In the genomic region with DNA sequence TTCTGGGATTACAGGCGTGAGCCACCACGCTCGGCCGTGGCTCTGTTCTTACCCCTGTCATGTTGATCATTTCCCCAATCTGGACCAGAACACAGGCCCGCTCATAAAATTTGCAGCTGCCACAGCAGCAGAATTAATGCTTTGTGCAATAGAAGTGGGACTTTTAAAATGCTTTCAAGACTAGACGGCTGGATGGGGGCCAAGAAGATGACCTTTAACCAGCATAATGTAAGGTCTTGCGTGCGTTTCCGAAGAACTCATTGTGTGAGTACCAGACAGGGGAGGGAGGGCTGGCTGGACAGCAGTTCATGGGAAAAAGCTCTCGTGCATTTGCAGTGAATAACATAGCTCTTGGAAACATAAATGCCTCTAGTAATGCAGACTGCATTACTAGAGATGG, we compare ENCODE assay signal across 18 cellular contexts. TPM values are rescaled to one million over a fixed set of nuclear protein-coding genes. Genes with fewer than 3 reads are reported as not detected.
A peak's percentile ranks its signal among the peaks of the same experiment; 100 is the strongest.
DNase-seq lines count a peak whose midpoint lies in the region; ATAC-seq, FAIRE-seq and TF ChIP-seq lines count a peak whose summit lies in the region.
"Had no signal": no experiment of that assay in that cellular context is flagged by ENCODE, and none has a peak within 500 bp of the region (broad histone marks: within the 10 kb centered on the region; RNA-seq: fewer than 3 reads in every experiment).

No MANE protein-coding gene starts in this region.

- H3K27ac ChIP-seq in A549 (peak overlapping the region; percentile 50 to 70; a peak in 5 of 6 replicates), lower lobe of right lung (no peak overlapping the region)
- H3K27ac ChIP-seq: neutrophil, SJSA1 had no signal

- H3K4me1 ChIP-seq in A549: peaks cover 20% of the 10 kb centered on the region
- H3K4me1 ChIP-seq in lower lobe of right lung: peaks cover 14% of the 10 kb centered on the region

- DNase-seq in A549 (ENCODE audit: low read depth in 1 of 2, low spot score in 1 of 2): peak in 1 of 2 experiments; percentile 77
- peak; percentile 68 for DNase-seq in LHCN-M2 (ENCODE audit: low read depth)
- DNase-seq in chondrocyte (ENCODE audit: low spot score): no peak
- peak; percentile 7 for DNase-seq in lower lobe of right lung
- no peak for DNase-seq in NCI-H1436 treated with DMSO at 0.1 percent for 48 hours (lab: John Stamatoyannopoulos, UW)
- no peak for DNase-seq in activated CD8-positive, alpha-beta T cell treated with anti-CD3 and anti-CD28 coated beads, Interleukin-2, amount 10 ng/mL, durations not matched to agents 7 days and 5 days
- DNase-seq: activated CD4-positive, alpha-beta memory T cell treated with anti-CD3 and anti-CD28 coated beads for 36 hours; DMS153; HCEC 1CT; left colon; NCI-H2029 treated with DMSO at 0.1 percent for 48 hours; stimulated activated CD4-positive, alpha-beta T cell treated with anti-CD3 and anti-CD28 coated beads, Interleukin-12 subunit alpha, Interleukin-12 subunit beta, amount 100 ng/mL, for 4 hours had no signal

- intact Hi-C loops in lower lobe of right lung (cut with DNase I): loop anchor here (5.0 kb wide), 1 partner anchor 78 kb away; the partner anchor contains the start of gene NR6A1

- peak; percentile 81 for FAIRE-seq in A549 (lab: Jason Lieb, UNC)
- FAIRE-seq: TTC549 had no signal

- peak in 1 of 2 experiments; percentile 15; a peak in 1 of 5 replicates for TF ChIP-seq EP300 in A549 (IDR thresholded peaks at IDR 0.05)

- no peaks in the 10 kb centered on the region for H3K9me3 ChIP-seq in A549
- H3K9me3 ChIP-seq in lower lobe of right lung: no peaks in the 10 kb centered on the region
- H3K9me3 ChIP-seq: neutrophil, SJSA1 had no signal

- H3K4me3 ChIP-seq in A549 (no peak overlapping the region), lower lobe of right lung (no peak overlapping the region)
- H3K4me3 ChIP-seq: SJSA1 had no signal

- ATAC-seq in A549 (no peak), lower lobe of right lung (no peak), GM21723 (IDR thresholded peaks at IDR 0.05; ENCODE audit: unreplicated experiment) (no peak), SK-N-SH treated with all-trans-retinoic acid at 6 μM for 48 hours (no peak)
- no peak for ATAC-seq in activated CD8-positive, alpha-beta T cell treated with anti-CD3 and anti-CD28 coated beads, Interleukin-2, amount 10 ng/mL, durations not matched to agents 7 days and 5 days
- ATAC-seq: left colon had no signal

- TF ChIP-seq RAD21 in A549 (conservative IDR thresholded peaks at IDR 0.05 in 1 of 2, IDR thresholded peaks at IDR 0.05 in 1 of 2): no peak

- peak overlapping the region; percentile 91 for H3K27ac Mint-ChIP-seq in chondrocyte (ENCODE audit: unreplicated experiment)
- no peak overlapping the region for H3K27ac Mint-ChIP-seq in activated CD8-positive, alpha-beta T cell treated with anti-CD3 and anti-CD28 coated beads, Interleukin-2, amount 10 ng/mL, durations not matched to agents 7 days and 5 days
- H3K27ac Mint-ChIP-seq: activated CD4-positive, alpha-beta memory T cell treated with anti-CD3 and anti-CD28 coated beads for 36 hours; activated T-helper 1 cell treated with anti-CD3 and anti-CD28 coated beads, Interleukin-12 subunit alpha, Interleukin-12 subunit beta, Interleukin-2, Interleukin-4 antibody, amounts not matched to agents 30 ng/mL and 10 ng/mL and 1 ng/mL, durations not matched to agents 14 hours and 24 hours and 36 hours had no signal

- WGBS in A549 (ENCODE audit: missing lambda C conversion rate): 47% methylated on average over 10 of the region's 10 CpGs

- H3K4me2 ChIP-seq in A549: peak overlapping the region; percentile 53

- H3K36me3 Mint-ChIP-seq in chondrocyte (ENCODE audit: low read depth): no peaks in the 10 kb centered on the region
- H3K36me3 Mint-ChIP-seq in activated CD8-positive, alpha-beta T cell treated with anti-CD3 and anti-CD28 coated beads, Interleukin-2, amount 10 ng/mL, durations not matched to agents 7 days and 5 days (ENCODE audit: low read depth): no peaks in the 10 kb centered on the region
- H3K36me3 Mint-ChIP-seq: activated CD4-positive, alpha-beta memory T cell treated with anti-CD3 and anti-CD28 coated beads for 36 hours had no signal

- no peak for TF ChIP-seq POLR2A in A549 (IDR thresholded peaks at IDR 0.05; ENCODE audit: low read length)

- H3K4me1 Mint-ChIP-seq in chondrocyte (ENCODE audit: low read depth): peaks cover 45% of the 10 kb centered on the region
- peaks cover 7% of the 10 kb centered on the region for H3K4me1 Mint-ChIP-seq in activated CD8-positive, alpha-beta T cell treated with anti-CD3 and anti-CD28 coated beads, Interleukin-2, amount 10 ng/mL, durations not matched to agents 7 days and 5 days (ENCODE audit: low read depth)

- no peaks in the 10 kb centered on the region for H3K9me3 Mint-ChIP-seq in chondrocyte (ENCODE audit: low read depth)
- H3K9me3 Mint-ChIP-seq in activated CD8-positive, alpha-beta T cell treated with anti-CD3 and anti-CD28 coated beads, Interleukin-2, amount 10 ng/mL, durations not matched to agents 7 days and 5 days (ENCODE audit: insufficient read depth): no peaks in the 10 kb centered on the region
- H3K9me3 Mint-ChIP-seq: activated CD4-positive, alpha-beta memory T cell treated with anti-CD3 and anti-CD28 coated beads for 36 hours; activated T-helper 1 cell treated with anti-CD3 and anti-CD28 coated beads, Interleukin-12 subunit alpha, Interleukin-12 subunit beta, Interleukin-2, Interleukin-4 antibody, amounts not matched to agents 30 ng/mL and 10 ng/mL and 1 ng/mL, durations not matched to agents 14 hours and 24 hours and 36 hours had no signal

- H3K27me3 ChIP-seq in lower lobe of right lung (ENCODE audit: low read depth): no peaks in the 10 kb centered on the region
- H3K27me3 ChIP-seq: SJSA1 had no signal

- H3K27me3 Mint-ChIP-seq in chondrocyte (ENCODE audit: low read depth): no peaks in the 10 kb centered on the region
- H3K27me3 Mint-ChIP-seq in activated CD8-positive, alpha-beta T cell treated with anti-CD3 and anti-CD28 coated beads, Interleukin-2, amount 10 ng/mL, durations not matched to agents 7 days and 5 days (ENCODE audit: low read depth): peaks cover 6% of the 10 kb centered on the region

- CTCF ChIA-PET in A549 (lab: Yijun Ruan, JAX): interaction anchor here (5.5 to 43.0 kb wide), 4 partner anchors 14 to 63 kb away, joined by 84 to 2512 read pairs (median 292); partner anchors contain the start of genes ARPC5L, NR6A1, OLFML2A and RPL35
- CTCF ChIA-PET in activated CD8-positive, alpha-beta T cell treated with anti-CD3 and anti-CD28 coated beads, Interleukin-2, amount 10 ng/mL, durations not matched to agents 7 days and 5 days (lab: Charles Lee): interaction anchor here (1.0 to 10.0 kb wide), 2 partner anchors 63 to 76 kb away, joined by 4 to 316 read pairs; partner anchors contain the start of genes NR6A1 and OLFML2A

- H3K4me3 Mint-ChIP-seq in chondrocyte (ENCODE audit: unreplicated experiment): no peak overlapping the region
- H3K4me3 Mint-ChIP-seq in activated CD8-positive, alpha-beta T cell treated with anti-CD3 and anti-CD28 coated beads, Interleukin-2, amount 10 ng/mL, durations not matched to agents 7 days and 5 days: no peak overlapping the region
- H3K4me3 Mint-ChIP-seq: activated CD4-positive, alpha-beta memory T cell treated with anti-CD3 and anti-CD28 coated beads for 36 hours; activated T-helper 1 cell treated with anti-CD3 and anti-CD28 coated beads, Interleukin-12 subunit alpha, Interleukin-12 subunit beta, Interleukin-2, Interleukin-4 antibody, amounts not matched to agents 30 ng/mL and 10 ng/mL and 1 ng/mL, durations not matched to agents 14 hours and 24 hours and 36 hours had no signal

- H3K36me3 ChIP-seq in lower lobe of right lung: no peaks in the 10 kb centered on the region
- H3K36me3 ChIP-seq: neutrophil, SJSA1 had no signal

- POLR2A ChIA-PET in A549 (lab: Yijun Ruan, JAX): interaction anchor here (0.8 to 0.9 kb wide), 2 partner anchors 11 to 18 kb away, joined by 3 read pairs; no protein-coding TSS in a partner anchor
- POLR2A ChIA-PET in activated CD8-positive, alpha-beta T cell treated with anti-CD3 and anti-CD28 coated beads, Interleukin-2, amount 10 ng/mL, durations not matched to agents 7 days and 5 days (lab: Charles Lee): interaction anchor here (0.8 kb wide), 1 partner anchor 74 kb away, joined by 3 read pairs; no protein-coding TSS in a partner anchor

- no peak for TF ChIP-seq CTCF in A549 (IDR thresholded peaks at IDR 0.05)
- TF ChIP-seq CTCF in chondrocyte (IDR thresholded peaks at IDR 0.05): no peak
- TF ChIP-seq CTCF in lower lobe of right lung (IDR thresholded peaks at IDR 0.05): no peak

RNA-seq across cellular contexts. Expression of gene WDR38, which starts 3.5 kb away (rescaled TPM):
- polyA plus RNA-seq in A549 (2011; rRNA removed) (not detected in 2 replicates), A549 (2017; fragmentation: RNase III; extraction: RNeasy Plus Mini Kit Qiagen cat#74134 plus additional on column Dnase treatment) (0.12 TPM in 1 of 3 replicates, not detected in the others)
- 0.04 and 0.05 TPM in 2 replicates for polyA plus RNA-seq in A549 (2012; cell fraction: cytosol; rRNA removed)
- polyA plus RNA-seq in A549 (2012; cell fraction: nucleus; rRNA removed): 0.07 TPM in 1 of 2 replicates, not detected in the other
- polyA minus RNA-seq in A549 (2011; rRNA and poly(A)+ RNA removed): not detected in 2 replicates
- total RNA-seq in LHCN-M2 (2014; rRNA removed) (not detected in 2 replicates), chondrocyte (not detected in 3 replicates), lower lobe of right lung (6.6 TPM)
- polyA plus RNA-seq in LHCN-M2 (2012): not detected
- not detected for total RNA-seq in activated CD8-positive, alpha-beta T cell treated with anti-CD3 and anti-CD28 coated beads, Interleukin-2, amount 10 ng/mL, durations not matched to agents 7 days and 5 days
- total RNA-seq: activated CD4-positive, alpha-beta memory T cell treated with anti-CD3 and anti-CD28 coated beads for 36 hours; activated T-helper 1 cell treated with anti-CD3 and anti-CD28 coated beads, Interleukin-12 subunit alpha, Interleukin-12 subunit beta, Interleukin-2, Interleukin-4 antibody, amounts not matched to agents 30 ng/mL and 10 ng/mL and 1 ng/mL, durations not matched to agents 14 hours and 24 hours and 36 hours; left colon; SJSA1 had no signal

RNA-seq across cellular contexts. Expression of gene RPL35, which starts 12.0 kb away (rescaled TPM):
- polyA plus RNA-seq in A549 (2011; rRNA removed) (3,076 and 3,452 TPM in 2 replicates), A549 (2017; fragmentation: RNase III; extraction: RNeasy Plus Mini Kit Qiagen cat#74134 plus additional on column Dnase treatment) (2,179 to 2,449 TPM (median 2,307 TPM) in 3 replicates)
- 3,719 and 4,748 TPM in 2 replicates for polyA plus RNA-seq in A549 (2012; cell fraction: cytosol; rRNA removed)
- 1,546 and 2,457 TPM in 2 replicates for polyA plus RNA-seq in A549 (2012; cell fraction: nucleus; rRNA removed)
- 258 and 279 TPM in 2 replicates for polyA minus RNA-seq in A549 (2011; rRNA and poly(A)+ RNA removed)
- total RNA-seq in LHCN-M2 (2014; rRNA removed) (2,204 and 2,858 TPM in 2 replicates), chondrocyte (706 to 837 TPM (median 731 TPM) in 3 replicates), lower lobe of right lung (812 TPM)
- polyA plus RNA-seq in LHCN-M2 (2012): 3,257 TPM
- 1,000 to 10,000 TPM; 1,341 to 1,437 TPM for total RNA-seq in activated CD8-positive, alpha-beta T cell treated with anti-CD3 and anti-CD28 coated beads, Interleukin-2, amount 10 ng/mL, durations not matched to agents 7 days and 5 days

RNA-seq across cellular contexts. Expression of gene ARPC5L, which starts 12.1 kb away (rescaled TPM):
- polyA plus RNA-seq in A549 (2011; rRNA removed) (44.9 and 62.8 TPM in 2 replicates), A549 (2017; fragmentation: RNase III; extraction: RNeasy Plus Mini Kit Qiagen cat#74134 plus additional on column Dnase treatment) (59.4 to 65.6 TPM (median 59.9 TPM) in 3 replicates)
- 56.5 and 64.9 TPM in 2 replicates for polyA plus RNA-seq in A549 (2012; cell fraction: cytosol; rRNA removed)
- polyA plus RNA-seq in A549 (2012; cell fraction: nucleus; rRNA removed): 35.2 and 46.8 TPM in 2 replicates
- 13.2 and 17.5 TPM in 2 replicates for polyA minus RNA-seq in A549 (2011; rRNA and poly(A)+ RNA removed)
- total RNA-seq in LHCN-M2 (2014; rRNA removed) (37.6 and 39.0 TPM in 2 replicates), chondrocyte (30.1 to 36.0 TPM (median 35.1 TPM) in 3 replicates), lower lobe of right lung (33.2 TPM)
- polyA plus RNA-seq in LHCN-M2 (2012): 45.8 TPM
- 10 to 100 TPM; 82.0 to 86.0 TPM for total RNA-seq in activated CD8-positive, alpha-beta T cell treated with anti-CD3 and anti-CD28 coated beads, Interleukin-2, amount 10 ng/mL, durations not matched to agents 7 days and 5 days

Comparison
In these comparisons a context has a peak if more than half of its experiments do, and no peak if none do; other contexts are left out.
1. DNase-seq: peak in LHCN-M2 (single experiment) and lower lobe of right lung (single experiment); none in chondrocyte (single experiment), NCI-H1436 treated with DMSO at 0.1 percent for 48 hours (single experiment) and activated CD8-positive, alpha-beta T cell treated with anti-CD3 and anti-CD28 coated beads, Interleukin-2, amount 10 ng/mL, durations not matched to agents 7 days and 5 days (single experiment).